17 cellular contexts compared by ENCODE assay signal in the genomic region with DNA sequence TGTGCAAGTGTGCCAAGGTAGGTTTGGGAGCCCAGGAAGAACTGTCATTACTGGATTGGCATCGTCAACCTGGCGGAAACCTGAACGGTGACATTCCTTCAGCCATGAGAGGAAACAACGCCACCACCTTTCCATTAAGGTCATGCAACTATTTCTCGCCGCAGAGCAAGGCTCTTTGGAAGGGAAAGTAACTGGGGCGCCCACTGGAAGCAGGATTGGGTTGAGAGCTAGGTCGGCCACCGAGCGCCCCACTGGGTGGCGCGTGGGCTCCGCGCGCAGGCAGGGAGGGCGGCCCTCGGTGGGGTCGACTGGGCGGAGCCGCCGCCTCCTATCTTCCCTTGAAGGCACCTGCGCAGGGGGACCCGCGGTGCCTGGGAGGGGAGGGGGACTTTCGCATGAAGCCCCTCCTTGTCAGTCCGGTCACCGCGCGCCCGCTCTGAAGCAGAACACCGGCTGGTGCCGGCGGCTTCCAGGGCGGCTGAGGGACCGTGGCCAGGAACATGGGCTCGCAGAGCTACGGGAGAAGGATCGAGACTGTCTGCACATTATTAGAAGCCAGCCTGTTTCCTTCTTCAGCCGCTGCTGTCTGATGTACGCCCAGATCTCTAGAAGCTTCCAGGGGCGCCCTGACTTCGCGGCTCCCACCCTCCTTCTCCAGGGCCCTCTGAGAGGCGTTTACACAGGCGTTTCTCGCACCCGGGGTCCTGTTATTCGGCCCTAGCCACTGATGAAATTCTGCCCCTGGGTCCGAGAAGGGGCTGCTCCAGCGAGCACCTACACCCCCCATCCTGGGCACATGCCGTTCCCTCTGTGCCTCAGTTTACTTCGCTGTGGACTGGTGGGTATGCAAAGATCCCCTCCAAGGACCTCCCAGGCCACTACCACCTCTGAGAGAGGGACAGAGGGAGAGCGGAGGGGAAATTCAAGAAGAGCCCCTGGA. TPM values are rescaled to one million over a fixed set of nuclear protein-coding genes. Genes with fewer than 3 reads are reported as not detected.
A peak's percentile ranks its signal among the peaks of the same experiment; 100 is the strongest.
DNase-seq lines count a peak whose midpoint lies in the region; ATAC-seq and TF ChIP-seq lines count a peak whose summit lies in the region.
"Had no signal": no experiment of that assay in that cellular context is flagged by ENCODE, and none has a peak within 500 bp of the region (broad histone marks: within the 10 kb centered on the region; RNA-seq: fewer than 3 reads in every experiment).

No MANE protein-coding gene starts in this region.

- no peaks in the 10 kb centered on the region for H3K36me3 Mint-ChIP-seq in activated T-cell treated with anti-CD3 and anti-CD28 coated beads, Interleukin-2, amount 50 U/mL, for 4 hours (ENCODE audit: insufficient read depth)
- no peaks in the 10 kb centered on the region for H3K36me3 Mint-ChIP-seq in chondrocyte (ENCODE audit: low read depth)

- TF ChIP-seq CTCF in chondrocyte (IDR thresholded peaks at IDR 0.05) (no peak), spleen (IDR thresholded peaks at IDR 0.05 in 8 of 11, conservative IDR thresholded peaks at IDR 0.05 in 3 of 11) (no peak)

- no peak overlapping the region for H3K4me3 ChIP-seq in spleen
- H3K4me3 ChIP-seq: GM23248 had no signal

- no peaks in the 10 kb centered on the region for H3K36me3 ChIP-seq in spleen

- intact Hi-C loops in spleen (cut with DNase I; ENCODE audit: low total_unique reads) = no loop called here

- WGBS in spleen, 5 donors = 21 to 30% (median 26%) methylated on average over 39 to 53 of the region's 53 CpGs

- DNase-seq in activated T-cell treated with anti-CD3 and anti-CD28 coated beads, Interleukin-2, amount 50 U/mL, for 4 hours = no peak
- DNase-seq in activated T-cell treated with anti-CD3 and anti-CD28 coated beads for 4 hours (no peak), chondrocyte (ENCODE audit: low spot score) (peak; percentile 87), islet precursor cell (peak; percentile 52), spleen (peak; percentile 67), GM03348 (ENCODE audit: low spot score) (no peak), AG20443 (ENCODE audit: low spot score) (no peak)
- DNase-seq: foreskin fibroblast, GF-D8, GM23248, KG1, NCI-H1436 had no signal

- no peaks in the 10 kb centered on the region for H3K4me1 Mint-ChIP-seq in activated T-cell treated with anti-CD3 and anti-CD28 coated beads, Interleukin-2, amount 50 U/mL, for 4 hours (ENCODE audit: low read depth)
- H3K4me1 Mint-ChIP-seq in chondrocyte (ENCODE audit: low read depth) = no peaks in the 10 kb centered on the region

- peaks cover 0 to 53% (median 15%) of the 10 kb centered on the region in 7 donors for H3K27me3 ChIP-seq in spleen (replicated peaks in 1 of 7)

- no peak overlapping the region for H3K4me3 Mint-ChIP-seq in activated T-cell treated with anti-CD3 and anti-CD28 coated beads, Interleukin-2, amount 50 U/mL, for 4 hours
- no peak overlapping the region for H3K4me3 Mint-ChIP-seq in chondrocyte (ENCODE audit: unreplicated experiment)
- H3K4me3 Mint-ChIP-seq: activated T-helper 1 cell treated with anti-CD3 and anti-CD28 coated beads, Interleukin-12 subunit alpha, Interleukin-12 subunit beta, Interleukin-2, Interleukin-4 antibody, amounts not matched to agents 30 ng/mL and 10 ng/mL and 1 ng/mL, durations not matched to agents 14 hours and 24 hours and 36 hours; nephron had no signal

- no peak overlapping the region for H3K27ac ChIP-seq in spleen
- H3K27ac ChIP-seq: GM23248, skin epidermis had no signal

- no peaks in the 10 kb centered on the region for H3K9me3 ChIP-seq in spleen

- H3K9me3 Mint-ChIP-seq in activated T-cell treated with anti-CD3 and anti-CD28 coated beads, Interleukin-2, amount 50 U/mL, for 4 hours = no peaks in the 10 kb centered on the region
- H3K9me3 Mint-ChIP-seq in chondrocyte (ENCODE audit: low read depth) = no peaks in the 10 kb centered on the region
- H3K9me3 Mint-ChIP-seq: activated T-helper 1 cell treated with anti-CD3 and anti-CD28 coated beads, Interleukin-12 subunit alpha, Interleukin-12 subunit beta, Interleukin-2, Interleukin-4 antibody, amounts not matched to agents 30 ng/mL and 10 ng/mL and 1 ng/mL, durations not matched to agents 14 hours and 24 hours and 36 hours; nephron had no signal

- H3K27ac Mint-ChIP-seq in chondrocyte (ENCODE audit: unreplicated experiment) = no peak overlapping the region
- H3K27ac Mint-ChIP-seq: activated T-helper 1 cell treated with anti-CD3 and anti-CD28 coated beads, Interleukin-12 subunit alpha, Interleukin-12 subunit beta, Interleukin-2, Interleukin-4 antibody, amounts not matched to agents 30 ng/mL and 10 ng/mL and 1 ng/mL, durations not matched to agents 14 hours and 24 hours and 36 hours had no signal

- H3K27me3 Mint-ChIP-seq in activated T-cell treated with anti-CD3 and anti-CD28 coated beads, Interleukin-2, amount 50 U/mL, for 4 hours (ENCODE audit: low read depth) = peaks cover 26% of the 10 kb centered on the region
- H3K27me3 Mint-ChIP-seq in chondrocyte (ENCODE audit: low read depth) = peaks cover 25% of the 10 kb centered on the region

- TF ChIP-seq POLR2A in spleen (IDR thresholded peaks at IDR 0.05) = no peak

- H3K4me1 ChIP-seq in spleen = peaks cover 0 to 6% (median 0%) of the 10 kb centered on the region in 6 donors

- peak; percentile 40 to 56 for ATAC-seq in activated T-cell treated with anti-CD3 and anti-CD28 coated beads, Interleukin-2, amount 50 U/mL, for 4 hours
- no peak for ATAC-seq in HG03354 (IDR thresholded peaks at IDR 0.05; ENCODE audit: poor library complexity, severe bottlenecking, unreplicated experiment)

RNA-seq across cellular contexts. Expression of gene MAL, which starts 27.3 kb away (rescaled TPM):
- 1 to 10 TPM; 5.6 to 6.1 (median 6.1) TPM for total RNA-seq in activated T-cell treated with anti-CD3 and anti-CD28 coated beads, Interleukin-2, amount 50 U/mL, for 4 hours
- total RNA-seq in chondrocyte (not detected in 3 replicates), spleen (10 to 100 TPM in 3 of 7 donors, 1 to 10 TPM in 4; 4.7 to 18.8 (median 8.1) TPM)
- 10 to 100 TPM in 1 of 3 donors, 1 to 10 TPM in 2; 8.4 to 12.7 (median 9.0) TPM for polyA plus RNA-seq in spleen
- total RNA-seq: GM23248 had no signal
- polyA plus RNA-seq: GM23248, keratinocyte had no signal

Comparison
In these comparisons a context has a peak if more than half of its experiments do, and no peak if none do; other contexts are left out.
1. DNase-seq: peak in chondrocyte (single experiment), islet precursor cell (single experiment) and spleen (single experiment); none in activated T-cell treated with anti-CD3 and anti-CD28 coated beads, Interleukin-2, amount 50 U/mL, for 4 hours (single experiment), activated T-cell treated with anti-CD3 and anti-CD28 coated beads for 4 hours (single experiment), GM03348 (single experiment) and AG20443 (single experiment).